17 cellular contexts compared by ENCODE assay signal in the genomic region with DNA sequence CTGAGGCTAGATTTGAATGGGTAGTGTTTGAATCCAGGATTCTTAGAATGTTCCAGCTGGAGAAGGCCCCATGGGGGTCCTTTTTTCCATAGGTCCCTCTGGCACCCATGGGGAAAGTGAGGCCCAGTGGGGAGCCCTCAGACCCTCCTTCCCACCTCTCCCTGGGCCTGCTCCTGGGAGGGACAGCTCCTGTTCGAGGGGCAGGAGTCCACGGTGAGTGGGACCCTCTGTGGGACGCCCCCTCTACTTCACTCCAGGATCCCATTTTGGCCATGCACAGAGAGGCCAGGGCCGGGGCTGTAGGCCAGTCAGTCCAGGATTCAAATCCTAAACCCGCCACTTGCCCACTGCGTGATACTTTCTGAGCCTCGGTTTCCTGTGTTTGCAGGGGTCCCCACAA. TPM values are rescaled to one million over a fixed set of nuclear protein-coding genes. Genes with fewer than 3 reads are reported as not detected.
A peak's percentile ranks its signal among the peaks of the same experiment; 100 is the strongest.
DNase-seq lines count a peak whose midpoint lies in the region; ATAC-seq and TF ChIP-seq lines count a peak whose summit lies in the region.
"Had no signal": no experiment of that assay in that cellular context is flagged by ENCODE, and none has a peak within 500 bp of the region (broad histone marks: within the 10 kb centered on the region; RNA-seq: fewer than 3 reads in every experiment).

No MANE protein-coding gene starts in this region.

- peak overlapping the region; percentile 94 for H3K9ac ChIP-seq in Karpas-422 (ENCODE audit: low read length)

- H3K27me3 ChIP-seq in Karpas-422 (ENCODE audit: low read length) (no peaks in the 10 kb centered on the region), H7 (ENCODE audit: control insufficient read depth, insufficient read depth, low read length) (no peaks in the 10 kb centered on the region)

- H3K4me1 ChIP-seq in Karpas-422 (ENCODE audit: low read length): peaks cover 100% of the 10 kb centered on the region
- H3K4me1 ChIP-seq: A549, Caco-2, HAP-1 had no signal

- H3K4me2 ChIP-seq in Karpas-422 (ENCODE audit: low read depth, low read length, poor library complexity, severe bottlenecking): peak overlapping the region; percentile 89
- H3K4me2 ChIP-seq: A549 had no signal

- peaks cover 18% of the 10 kb centered on the region; the same call in 1 of the 2 replicates for H3K36me3 ChIP-seq in Karpas-422 (ENCODE audit: insufficient read depth, low read length)
- no peaks in the 10 kb centered on the region for H3K36me3 ChIP-seq in H7 (replicated peaks; ENCODE audit: control insufficient read depth, insufficient read depth, low read length)
- H3K36me3 ChIP-seq: HAP-1 had no signal

- no peak overlapping the region for H2AFZ ChIP-seq in Karpas-422 (ENCODE audit: low read length)

- H3K27me3 Mint-ChIP-seq in activated B cell treated with CpG ODN at 0.5 μM for 24 hours (no peaks in the 10 kb centered on the region), naive B cell (no peaks in the 10 kb centered on the region)
- H3K27me3 Mint-ChIP-seq: CD4-positive, alpha-beta T cell had no signal

- TF ChIP-seq CTCF in activated B cell treated with CpG ODN at 0.5 μM for 24 hours (IDR thresholded peaks at IDR 0.05) (no peak), lower leg skin (IDR thresholded peaks at IDR 0.05) (no peak)

- no peaks in the 10 kb centered on the region for H3K9me2 ChIP-seq in Karpas-422 (replicated peaks; ENCODE audit: insufficient read depth, low read length)

- H3K9me3 Mint-ChIP-seq in activated B cell treated with CpG ODN at 0.5 μM for 24 hours (no peaks in the 10 kb centered on the region), naive B cell (peaks cover 0 to 1% (median 0%) of the 10 kb centered on the region in 7 donors)
- H3K9me3 Mint-ChIP-seq: CD4-positive, alpha-beta T cell; HFFc6 had no signal

- ATAC-seq in activated B cell treated with CpG ODN at 0.5 μM for 24 hours (ENCODE audit: low read depth) (no peak), naive B cell (ENCODE audit: low read depth in 2 of 2) (no peak), GM18870 (IDR thresholded peaks at IDR 0.05; ENCODE audit: unreplicated experiment) (no peak)
- ATAC-seq: A549, HepG2 had no signal

- POLR2A ChIA-PET in activated B cell treated with CpG ODN at 0.5 μM for 24 hours (lab: Charles Lee): interaction anchor here (0.8 to 0.9 kb wide), 2 partner anchors 8 to 98 kb away, joined by 3 to 4 read pairs; no protein-coding TSS in a partner anchor

- H3K4me1 Mint-ChIP-seq in activated B cell treated with CpG ODN at 0.5 μM for 24 hours: peaks cover 41% of the 10 kb centered on the region
- H3K4me1 Mint-ChIP-seq in naive B cell: peaks cover 22 to 32% (median 30%) of the 10 kb centered on the region in 3 donors

- H3K4me3 ChIP-seq in Karpas-422 (ENCODE audit: low read length): peak overlapping the region; percentile 51; the same call in 1 of the 2 replicates
- H3K4me3 ChIP-seq in H7 (ENCODE audit: insufficient read depth, low read depth, low read length): no peak overlapping the region
- no peak overlapping the region for H3K4me3 ChIP-seq in lower leg skin (ENCODE audit: low read depth, poor library complexity, severe bottlenecking)
- H3K4me3 ChIP-seq: A549, HAP-1 had no signal

- H3K9me3 ChIP-seq in Karpas-422 (ENCODE audit: low read length): no peaks in the 10 kb centered on the region
- H3K9me3 ChIP-seq: A549, Caco-2, HAP-1 had no signal

- no peak overlapping the region for H3K4me3 Mint-ChIP-seq in activated B cell treated with CpG ODN at 0.5 μM for 24 hours
- no peak overlapping the region for H3K4me3 Mint-ChIP-seq in naive B cell
- H3K4me3 Mint-ChIP-seq: CD4-positive, alpha-beta T cell; HFFc6 had no signal

- H3K27ac ChIP-seq in Karpas-422 (ENCODE audit: low read length): peak overlapping the region; percentile 99
- H3K27ac ChIP-seq: A549, C4-2B had no signal

- intact Hi-C loops in activated B cell treated with CpG ODN at 0.5 μM for 24 hours (cut with micrococcal nuclease): no loop called here
- intact Hi-C loops in lower leg skin (cut with DNase I; ENCODE audit: low total_unique reads): no loop called here

- no peak for DNase-seq in Karpas-422
- no peak for DNase-seq in activated B cell treated with CpG ODN at 0.5 μM for 24 hours
- DNase-seq in naive B cell: no peak
- DNase-seq in H7: no peak
- DNase-seq in lower leg skin (ENCODE audit: low spot score in 2 of 2): no peak
- DNase-seq in NCI-H345 (lab: John Stamatoyannopoulos, UW): no peak
- DNase-seq: AML-193; Caco-2; CD4-positive, alpha-beta T cell; GDM1; HFFc6; KG1 had no signal

- CTCF ChIA-PET in activated B cell treated with CpG ODN at 0.5 μM for 24 hours (lab: Charles Lee): interaction anchor here (1.4 to 7.5 kb wide), 2 partner anchors 12 to 16 kb away, joined by 3 to 53 read pairs; no protein-coding TSS in a partner anchor

- H3K36me3 Mint-ChIP-seq in activated B cell treated with CpG ODN at 0.5 μM for 24 hours (ENCODE audit: low read depth) (no peaks in the 10 kb centered on the region), naive B cell (no peaks in the 10 kb centered on the region)

- 86 to 92% methylated on average over 7 of the region's 7 CpGs for WGBS in lower leg skin, 2 donors

- H4K20me1 ChIP-seq in Karpas-422 (ENCODE audit: insufficient read depth, low read depth, low read length): peaks cover 34% of the 10 kb centered on the region; the same call in 1 of the 2 replicates

- peaks cover 60% of the 10 kb centered on the region for H3K79me2 ChIP-seq in Karpas-422 (ENCODE audit: low read length)

- peak overlapping the region; percentile 73 for H3K27ac Mint-ChIP-seq in activated B cell treated with CpG ODN at 0.5 μM for 24 hours
- peak overlapping the region in 5 of 6 donors; percentile 27 to 69 (median 47) for H3K27ac Mint-ChIP-seq in naive B cell
- H3K27ac Mint-ChIP-seq: CD4-positive, alpha-beta T cell; HFFc6 had no signal

- TF ChIP-seq POLR2A in lower leg skin (IDR thresholded peaks at IDR 0.05): no peak

RNA-seq across cellular contexts. Expression of a gene that starts 7.6 kb away (rescaled TPM):
- total RNA-seq in Karpas-422 (2014; rRNA removed; shearing (Covaris generic); ENCODE audit: low replicate concordance): 395 and 679 TPM in 2 replicates
- total RNA-seq in activated B cell treated with CpG ODN at 0.5 μM for 24 hours (11.7 and 15.5 TPM in 2 replicates), lower leg skin (1 to 10 TPM in 1 of 4 donors, under 1 TPM in 2, not detected in 1; 0.49 to 2.2 (median 0.84) TPM)
- polyA plus RNA-seq in naive B cell (ENCODE audit: low read depth in 6 of 6): 1 to 10 TPM in 1 of 6 donors, under 1 TPM in 3, not detected in 2; 0.19 to 1.4 (median 0.38) TPM
- total RNA-seq in H7 (2014; rRNA removed; shearing (Covaris generic)): 0.80 TPM in 1 of 2 replicates, not detected in the other

RNA-seq across cellular contexts. Expression of a gene that starts 24.2 kb away (rescaled TPM):
- 24.9 and 58.5 TPM in 2 replicates for total RNA-seq in Karpas-422 (2014; rRNA removed; shearing (Covaris generic); ENCODE audit: low replicate concordance)
- total RNA-seq in activated B cell treated with CpG ODN at 0.5 μM for 24 hours: 20.8 and 22.6 TPM in 2 replicates
- 10 to 100 TPM; 15.0 to 22.9 (median 18.3) TPM for polyA plus RNA-seq in naive B cell (ENCODE audit: low read depth in 6 of 6)
- 26.6 and 36.3 TPM in 2 replicates for total RNA-seq in H7 (2014; rRNA removed; shearing (Covaris generic))
- total RNA-seq in lower leg skin: 10 to 100 TPM; 25.7 to 30.1 (median 27.9) TPM

RNA-seq across cellular contexts. Expression of a gene that starts 29.5 kb away (rescaled TPM):
- 6.6 and 12.3 TPM in 2 replicates for total RNA-seq in Karpas-422 (2014; rRNA removed; shearing (Covaris generic); ENCODE audit: low replicate concordance)
- total RNA-seq in activated B cell treated with CpG ODN at 0.5 μM for 24 hours (51.8 and 52.3 TPM in 2 replicates), lower leg skin (10 to 100 TPM in 2 of 4 donors, 1 to 10 TPM in 2; 4.4 to 15.2 (median 10.9) TPM)
- polyA plus RNA-seq in naive B cell (ENCODE audit: low read depth in 6 of 6): 10 to 100 TPM; 26.2 to 31.6 (median 28.2) TPM
- total RNA-seq in H7 (2014; rRNA removed; shearing (Covaris generic)): 12.5 and 18.9 TPM in 2 replicates

RNA-seq across cellular contexts. Expression of a gene that starts 29.6 kb away (rescaled TPM):
- 170 and 176 TPM in 2 replicates for total RNA-seq in Karpas-422 (2014; rRNA removed; shearing (Covaris generic); ENCODE audit: low replicate concordance)
- total RNA-seq in activated B cell treated with CpG ODN at 0.5 μM for 24 hours (95.4 and 96.9 TPM in 2 replicates), lower leg skin (10 to 100 TPM; 40.1 to 59.0 (median 48.8) TPM)
- 100 to 1,000 TPM in 1 of 6 donors, 10 to 100 TPM in 5; 74.7 to 141 (median 85.8) TPM for polyA plus RNA-seq in naive B cell (ENCODE audit: low read depth in 6 of 6)
- 43.5 and 51.0 TPM in 2 replicates for total RNA-seq in H7 (2014; rRNA removed; shearing (Covaris generic))

RNA-seq across cellular contexts. Expression of a gene that starts 40.7 kb away (rescaled TPM):
- 6.9 and 21.4 TPM in 2 replicates for total RNA-seq in Karpas-422 (2014; rRNA removed; shearing (Covaris generic); ENCODE audit: low replicate concordance)
- total RNA-seq in activated B cell treated with CpG ODN at 0.5 μM for 24 hours (37.1 and 39.2 TPM in 2 replicates), lower leg skin (10 to 100 TPM; 13.7 to 24.2 (median 22.5) TPM)
- polyA plus RNA-seq in naive B cell (ENCODE audit: low read depth in 6 of 6): 10 to 100 TPM; 25.6 to 38.4 (median 31.4) TPM
- 25.8 and 31.4 TPM in 2 replicates for total RNA-seq in H7 (2014; rRNA removed; shearing (Covaris generic))

Comparison
In these comparisons a context has a peak if more than half of its experiments do, and no peak if none do; other contexts are left out.
1. RNA of a gene that starts 7.6 kb away (total RNA-seq): 395 to 679 TPM in Karpas-422; 11.7 to 15.5 TPM in activated B cell treated with CpG ODN at 0.5 μM for 24 hours, 0.49 to 2.2 TPM in lower leg skin and 0.80 TPM in H7; every median in the first group is over 10 times any median in the second.